In the genomic region with DNA sequence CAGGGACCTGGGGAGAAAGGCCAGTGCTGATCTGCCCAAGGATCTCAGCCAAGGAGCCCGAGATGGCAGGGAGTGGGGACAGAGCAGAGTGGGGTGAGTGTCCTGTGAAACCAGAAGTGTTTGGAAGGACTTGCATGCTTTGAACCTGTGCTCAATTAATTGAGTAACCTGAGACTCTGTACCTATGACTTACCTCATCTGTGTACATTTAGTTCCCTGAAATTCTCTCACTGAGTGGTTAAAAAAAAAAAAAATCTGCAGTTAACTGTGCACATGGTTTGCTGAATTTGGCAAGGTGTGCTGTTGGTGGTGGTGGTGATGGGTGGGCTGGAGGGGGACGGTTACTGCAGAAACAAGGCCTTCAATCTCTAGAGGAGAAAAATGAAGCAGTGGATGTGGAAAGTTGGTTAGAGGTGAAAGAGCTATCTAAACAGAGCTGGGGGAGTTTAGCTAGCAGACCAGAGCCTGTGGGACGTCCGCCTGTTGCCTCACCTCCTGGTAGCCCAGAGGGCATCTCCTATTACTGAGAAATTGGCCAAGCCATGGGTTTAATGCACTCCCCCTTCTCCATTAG, we compare ENCODE assay signal across 13 cellular contexts. TPM values are rescaled to one million over a fixed set of nuclear protein-coding genes. Genes with fewer than 3 reads are reported as not detected.
DNase-seq lines count a peak whose midpoint lies in the region; ATAC-seq, FAIRE-seq and TF ChIP-seq lines count a peak whose summit lies in the region.
"Had no signal": no experiment of that assay in that cellular context is flagged by ENCODE, and none has a peak within 500 bp of the region (broad histone marks: within the 10 kb centered on the region; RNA-seq: fewer than 3 reads in every experiment).

No MANE protein-coding gene starts in this region.

- intact Hi-C loops in CD4-positive, alpha-beta T cell (cut with DNase I, micrococcal nuclease), result loop anchor here in 1 of 2 experiments (5.0 kb wide), 1 partner anchor 169 kb away; a partner anchor contains a TSS
- intact Hi-C loops in right lobe of liver (cut with DNase I) (no loop called here), left ventricle myocardium superior (cut with micrococcal nuclease) (no loop called here)

- H3K36me3 ChIP-seq in right lobe of liver, result no peaks in the 10 kb centered on the region
- H3K36me3 ChIP-seq: colonic mucosa, thyroid gland had no signal

- H3K4me1 Mint-ChIP-seq in CD4-positive, alpha-beta T cell (ENCODE audit: low read depth), result peaks cover 99% of the 10 kb centered on the region

- H3K27ac Mint-ChIP-seq in CD4-positive, alpha-beta T cell, result peak overlapping the region; percentile 93

- peaks cover 0 to 96% (median 24%) of the 10 kb centered on the region in 4 donors for H3K4me1 ChIP-seq in right lobe of liver
- H3K4me1 ChIP-seq: psoas muscle had no signal

- ATAC-seq in CD4-positive, alpha-beta T cell (ENCODE audit: poor library complexity), result no peak
- ATAC-seq in right lobe of liver (peak; percentile 66 to 84 (median 77)), left ventricle myocardium superior (no peak), GM19463 (IDR thresholded peaks at IDR 0.05; ENCODE audit: unreplicated experiment) (no peak)

- no peaks in the 10 kb centered on the region for H3K27me3 ChIP-seq in CD4-positive, alpha-beta T cell (ENCODE audit: control insufficient read depth, insufficient read depth, low read length)
- H3K27me3 ChIP-seq in right lobe of liver, result no peaks in the 10 kb centered on the region
- H3K27me3 ChIP-seq: colonic mucosa, thyroid gland had no signal

- CTCF ChIA-PET in CD4-positive, alpha-beta T cell (lab: Charles Lee), result interaction anchor here (1.9 kb wide), 1 partner anchor 8 kb away, joined by 4 read pairs; a partner anchor contains a TSS

- H3K9me3 ChIP-seq in CD4-positive, alpha-beta T cell (ENCODE audit: control insufficient read depth, low read length), result no peaks in the 10 kb centered on the region
- no peaks in the 10 kb centered on the region for H3K9me3 ChIP-seq in right lobe of liver
- H3K9me3 ChIP-seq: colonic mucosa, psoas muscle, thyroid gland had no signal

- peak overlapping the region in 1 of 3 donors; percentile 20 for H3K4me3 ChIP-seq in right lobe of liver
- H3K4me3 ChIP-seq: colonic mucosa, lung, psoas muscle, thyroid gland had no signal

- 26% methylated on average over 4 of the region's 4 CpGs for WGBS in right lobe of liver (ENCODE audit: insufficient coverage, low coverage, low lambda C conversion rate, missing lambda C conversion rate)

- no peak for DNase-seq in CD4-positive, alpha-beta T cell
- DNase-seq in GM18507 (ENCODE audit: extremely low spot score, insufficient read length, low read depth) (no peak), right lobe of liver (peak; percentile 68 to 91 (median 89)), GM13977 (ENCODE audit: low spot score) (no peak), GDM1 (lab: John Stamatoyannopoulos, UW) (no peak), left ventricle myocardium superior (no peak)
- DNase-seq: colonic mucosa, psoas muscle had no signal

- peak; percentile 9 for FAIRE-seq in GM18507 (lab: Jason Lieb, UNC)

- TF ChIP-seq POLR2A in right lobe of liver (IDR thresholded peaks at IDR 0.05), result peak; percentile 43

- H3K36me3 Mint-ChIP-seq in CD4-positive, alpha-beta T cell (ENCODE audit: low read depth), result peaks cover 50% of the 10 kb centered on the region

- H3K27me3 Mint-ChIP-seq in CD4-positive, alpha-beta T cell, result no peaks in the 10 kb centered on the region

- peak overlapping the region; percentile 8 for H3K27ac ChIP-seq in CD4-positive, alpha-beta T cell (ENCODE audit: low read depth, low read length)
- H3K27ac ChIP-seq in VCaP (peak overlapping the region; percentile 73; the same call in 1 of the 2 replicates), right lobe of liver (peak overlapping the region; percentile 77 to 97 (median 96))
- H3K27ac ChIP-seq: colonic mucosa, HL-60, psoas muscle had no signal

- H3K4me3 Mint-ChIP-seq in CD4-positive, alpha-beta T cell, result peak overlapping the region; percentile 67

- TF ChIP-seq CTCF in CD4-positive, alpha-beta T cell (IDR thresholded peaks at IDR 0.05), result no peak
- TF ChIP-seq CTCF in VCaP (conservative IDR thresholded peaks at IDR 0.05), result no peak
- no peak for TF ChIP-seq CTCF in right lobe of liver (IDR thresholded peaks at IDR 0.05)
- no peak for TF ChIP-seq CTCF in GM13977 (IDR thresholded peaks at IDR 0.05; ENCODE audit: extremely low read depth, insufficient read depth, missing control alignments)

- in situ Hi-C loops in GM13977 (cut with MboI; ENCODE audit: low pct_unique_long_range_greater_than_20kb, low sequenced_read_pairs, unreplicated experiment), result no loop called here

- POLR2A ChIA-PET in CD4-positive, alpha-beta T cell (lab: Charles Lee), result interaction anchor here (0.5 to 11.7 kb wide), 6 partner anchors 13 to 135 kb away, joined by 3 to 326 read pairs (median 5); a partner anchor contains a TSS

- no peaks in the 10 kb centered on the region for H3K9me3 Mint-ChIP-seq in CD4-positive, alpha-beta T cell

RNA-seq across cellular contexts. Expression of a gene that starts 8.9 kb away (rescaled TPM):
- 100 to 1,000 TPM; 235 to 241 TPM for total RNA-seq in CD4-positive, alpha-beta T cell
- total RNA-seq in right lobe of liver (100 to 1,000 TPM in 2 of 6 experiments, 10 to 100 TPM in 4; 45.2 to 137 (median 73.8) TPM), left ventricle myocardium superior (11.9 TPM)

Comparison
In these comparisons a context has a peak if more than half of its experiments do, and no peak if none do; other contexts are left out.
1. ATAC-seq: peak in right lobe of liver (4 of 4); none in CD4-positive, alpha-beta T cell (single experiment), left ventricle myocardium superior (single experiment) and GM19463 (single experiment).
2. DNase-seq: peak in right lobe of liver (3 of 3); none in CD4-positive, alpha-beta T cell (0 of 10), GM18507 (single experiment), GM13977 (single experiment), GDM1 (single experiment) and left ventricle myocardium superior (single experiment).
3. H3K27ac ChIP-seq: peak in every context shown above with its lines; median percentile 96 in right lobe of liver; 73 in VCaP; 8 in CD4-positive, alpha-beta T cell.